17 cellular contexts compared by ENCODE assay signal in the genomic region with DNA sequence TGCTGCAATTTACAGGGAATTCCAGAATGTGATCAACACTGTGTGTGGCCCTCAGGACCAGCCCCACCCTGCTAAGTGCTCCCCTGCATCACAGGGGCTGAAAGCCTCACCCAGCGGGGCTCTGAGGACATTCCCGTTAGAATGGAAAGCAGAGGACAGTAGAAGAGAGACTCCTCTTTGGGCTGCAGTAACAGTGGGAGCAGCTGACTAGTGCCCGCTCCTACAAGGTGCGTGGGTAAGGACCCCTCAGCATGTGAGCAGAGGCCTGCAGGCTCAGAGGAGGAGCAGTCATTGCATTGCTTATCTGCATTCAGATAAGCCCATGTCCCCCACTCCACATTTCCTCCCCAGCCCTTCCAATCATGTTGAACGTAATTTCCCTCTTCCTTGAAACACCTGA.
DNase-seq lines count a peak whose midpoint lies in the region; ATAC-seq and TF ChIP-seq lines count a peak whose summit lies in the region.
"Had no signal": no experiment of that assay in that cellular context is flagged by ENCODE, and none has a peak within 500 bp of the region (broad histone marks: within the 10 kb centered on the region; RNA-seq: fewer than 3 reads in every experiment).

No MANE protein-coding gene starts in this region.

- H3K4me3 ChIP-seq in GM23338 (no peak overlapping the region), OCI-LY3 (ENCODE audit: low read length) (peak overlapping the region; percentile 30), neuronal stem cell (ENCODE audit: low read length in 2 of 2) (no peak overlapping the region), lower lobe of right lung (no peak overlapping the region)
- H3K4me3 ChIP-seq: A549, K562 had no signal

- 0 out of 2 replicates have a peak, but pooled peaks cover 4% of the 10 kb centered on the region for H3F3A ChIP-seq in GM23338 (replicated peaks; ENCODE audit: low read depth)

- TF ChIP-seq CTCF in GM23338 (conservative IDR thresholded peaks at IDR 0.05; ENCODE audit: low read depth in 2 of 2) (no peak), OCI-LY3 (IDR thresholded peaks at IDR 0.05; ENCODE audit: low read depth, low read length) (no peak), lower lobe of right lung (IDR thresholded peaks at IDR 0.05) (no peak)

- H3K79me2 ChIP-seq in GM23338 (replicated peaks; ENCODE audit: insufficient read depth) (no peaks in the 10 kb centered on the region), OCI-LY3 (ENCODE audit: low read length) (peaks cover 40% of the 10 kb centered on the region)

- DNase-seq in GM23338 (ENCODE audit: low spot score) (peak; percentile 42), iPS-NIHi11 (ENCODE audit: low spot score) (peak; percentile 14), neuronal stem cell (ENCODE audit: low spot score) (no peak), G401 (ENCODE audit: low spot score) (no peak), Right ventricle myocardium superior (no peak), lower lobe of right lung (no peak)
- DNase-seq: BE2C, MM.1S, NCI-H1092 treated with DMSO at 0.1 percent for 48 hours, NCI-H146, NCI-H2029, NCI-H510A treated with DMSO at 0.1 percent for 48 hours, NCI-H82 had no signal

- H3K27me3 Mint-ChIP-seq in GM23338 (ENCODE audit: insufficient read depth, low read depth, poor library complexity): no peaks in the 10 kb centered on the region

- H3K9me3 ChIP-seq in OCI-LY3 (ENCODE audit: insufficient read depth, low read length) (no peaks in the 10 kb centered on the region), neuronal stem cell (replicated peaks in 1 of 2; ENCODE audit: control insufficient read depth in 2 of 2, insufficient read depth in 1 of 2, low read depth in 1 of 2, low read length in 2 of 2) (no peaks in the 10 kb centered on the region), lower lobe of right lung (no peaks in the 10 kb centered on the region)
- H3K9me3 ChIP-seq: A549, BE2C had no signal

- peaks cover 31% of the 10 kb centered on the region for H3K36me3 Mint-ChIP-seq in GM23338 (ENCODE audit: low read depth)

- H3K27ac ChIP-seq in GM23338 (ENCODE audit: low read depth) (peak overlapping the region; percentile 67), OCI-LY3 (ENCODE audit: low read length) (peak overlapping the region; percentile 97), neuronal stem cell (replicated peaks; ENCODE audit: low read length) (no peak overlapping the region), lower lobe of right lung (no peak overlapping the region)
- H3K27ac ChIP-seq: A549 had no signal

- H3K36me3 ChIP-seq in GM23338 (ENCODE audit: insufficient read depth): peaks cover 31% of the 10 kb centered on the region; the same call in 1 of the 2 replicates
- peaks cover 23% of the 10 kb centered on the region for H3K36me3 ChIP-seq in OCI-LY3 (replicated peaks; ENCODE audit: low read depth, low read length)
- H3K36me3 ChIP-seq in neuronal stem cell (replicated peaks in 1 of 2; ENCODE audit: control insufficient read depth in 2 of 2, insufficient read depth in 2 of 2, low read length in 2 of 2): no peaks in the 10 kb centered on the region
- H3K36me3 ChIP-seq in lower lobe of right lung: peaks cover 31% of the 10 kb centered on the region
- H3K36me3 ChIP-seq: BE2C had no signal

- peak overlapping the region; percentile 7; the same call in 1 of the 2 replicates for H3K27ac Mint-ChIP-seq in GM23338

- H2BK15ac ChIP-seq in neuronal stem cell (ENCODE audit: low read length): no peak overlapping the region

- intact Hi-C loops in Right ventricle myocardium superior (cut with DNase I): no loop called here
- intact Hi-C loops in lower lobe of right lung (cut with DNase I): no loop called here

- no peak overlapping the region for H3K23ac ChIP-seq in neuronal stem cell (ENCODE audit: low read depth, low read length, poor library complexity)

- H4K20me1 ChIP-seq in GM23338 (replicated peaks; ENCODE audit: insufficient read depth) (no peaks in the 10 kb centered on the region), OCI-LY3 (ENCODE audit: insufficient read depth, low read length) (no peaks in the 10 kb centered on the region)

- no peaks in the 10 kb centered on the region for H3K9me3 Mint-ChIP-seq in GM23338

- peak overlapping the region; percentile 64 for H3K9ac ChIP-seq in OCI-LY3 (ENCODE audit: low read length)
- no peak overlapping the region for H3K9ac ChIP-seq in neuronal stem cell (ENCODE audit: low read depth, low read length, poor library complexity)

- H3K79me1 ChIP-seq in neuronal stem cell (ENCODE audit: low read depth, low read length): no peaks in the 10 kb centered on the region

- H3K27me3 ChIP-seq in GM23338 (ENCODE audit: insufficient read depth) (no peaks in the 10 kb centered on the region), OCI-LY3 (ENCODE audit: low read depth, low read length) (no peaks in the 10 kb centered on the region), neuronal stem cell (ENCODE audit: control insufficient read depth in 3 of 3, insufficient read depth in 3 of 3, low read depth in 1 of 3, low read length in 3 of 3) (no peaks in the 10 kb centered on the region), lower lobe of right lung (ENCODE audit: low read depth) (no peaks in the 10 kb centered on the region)

- H2BK12ac ChIP-seq in neuronal stem cell (ENCODE audit: low read length): no peak overlapping the region

- H2BK120ac ChIP-seq in neuronal stem cell (ENCODE audit: low read depth, low read length): no peak overlapping the region

- H4K8ac ChIP-seq in neuronal stem cell (ENCODE audit: low read depth, low read length): no peak overlapping the region

- H2AFZ ChIP-seq in GM23338 (no peak overlapping the region), OCI-LY3 (ENCODE audit: low read depth, low read length) (no peak overlapping the region), neuronal stem cell (ENCODE audit: low read length) (no peak overlapping the region)

- H3K4me3 Mint-ChIP-seq in GM23338: no peak overlapping the region

- no peak overlapping the region for H2AK5ac ChIP-seq in neuronal stem cell (ENCODE audit: low read depth, low read length)

- peak overlapping the region; percentile 42 for H3K4me2 ChIP-seq in GM23338
- peak overlapping the region; percentile 73 for H3K4me2 ChIP-seq in OCI-LY3 (ENCODE audit: low read length)
- H3K4me2 ChIP-seq in neuronal stem cell (ENCODE audit: insufficient read depth, low read length, poor library complexity, severe bottlenecking): no peak overlapping the region
- H3K4me2 ChIP-seq: A549 had no signal

- H3K14ac ChIP-seq in neuronal stem cell (ENCODE audit: low read length): no peak overlapping the region

- H3K18ac ChIP-seq in neuronal stem cell (ENCODE audit: low read length): peak overlapping the region; percentile 39

- no CpG with 5 or more reads among the region's 5 CpGs for WGBS in neuronal stem cell (ENCODE audit: extremely low coverage in 2 of 2, insufficient read length in 2 of 2, insufficient replicate concordance in 1 of 2), 2 donors

- H2BK5ac ChIP-seq in neuronal stem cell (ENCODE audit: low read length): no peak overlapping the region

- ATAC-seq in GM23338: peak; percentile 97
- no peak for ATAC-seq in Right ventricle myocardium superior (ENCODE audit: poor library complexity)
- no peak for ATAC-seq in lower lobe of right lung
- ATAC-seq: A549, K562, Right ventricle myocardium inferior had no signal

- H3K4me1 ChIP-seq in GM23338 (ENCODE audit: insufficient read depth) (peaks cover 38% of the 10 kb centered on the region), OCI-LY3 (ENCODE audit: low read length) (peaks cover 90% of the 10 kb centered on the region), neuronal stem cell (ENCODE audit: control insufficient read depth in 2 of 2, insufficient read depth in 1 of 2, low read depth in 1 of 2, low read length in 2 of 2) (peaks cover 2 to 6% of the 10 kb centered on the region in 2 donors), lower lobe of right lung (no peaks in the 10 kb centered on the region)
- H3K4me1 ChIP-seq: A549, BE2C had no signal

- H4K91ac ChIP-seq in neuronal stem cell (ENCODE audit: low read depth, low read length, poor library complexity): no peak overlapping the region

- in situ Hi-C loops in G401 (cut with HindIII; ENCODE audit: low sequenced_read_pairs): no loop called here

- no peaks in the 10 kb centered on the region for H3K9me2 ChIP-seq in GM23338 (ENCODE audit: insufficient read depth)

- peaks cover 35% of the 10 kb centered on the region for H3K4me1 Mint-ChIP-seq in GM23338

- H3K4ac ChIP-seq in neuronal stem cell (ENCODE audit: low read length): no peak overlapping the region

TF ChIP-seq in GM23338, 12 proteins besides CTCF, POLR2A, EP300 and RAD21 (continues in another document):
- no peak for TF ChIP-seq JUNB (IDR thresholded peaks at IDR 0.05; ENCODE audit: unreplicated experiment)
- no peak for TF ChIP-seq CREB1 (CRISPR knock-in tag; IDR thresholded peaks at IDR 0.05; ENCODE audit: low read depth)

Comparison
In these comparisons a context has a peak if more than half of its experiments do, and no peak if none do; other contexts are left out.
1. DNase-seq: peak in GM23338 (single experiment) and iPS-NIHi11 (single experiment); none in neuronal stem cell (single experiment), G401 (single experiment), Right ventricle myocardium superior (single experiment) and lower lobe of right lung (single experiment).
2. H3K27ac ChIP-seq: peak in GM23338 (single experiment) and OCI-LY3 (single experiment); none in neuronal stem cell (single experiment) and lower lobe of right lung (single experiment).